ENCODE assay signal across 19 cellular contexts in the genomic region with DNA sequence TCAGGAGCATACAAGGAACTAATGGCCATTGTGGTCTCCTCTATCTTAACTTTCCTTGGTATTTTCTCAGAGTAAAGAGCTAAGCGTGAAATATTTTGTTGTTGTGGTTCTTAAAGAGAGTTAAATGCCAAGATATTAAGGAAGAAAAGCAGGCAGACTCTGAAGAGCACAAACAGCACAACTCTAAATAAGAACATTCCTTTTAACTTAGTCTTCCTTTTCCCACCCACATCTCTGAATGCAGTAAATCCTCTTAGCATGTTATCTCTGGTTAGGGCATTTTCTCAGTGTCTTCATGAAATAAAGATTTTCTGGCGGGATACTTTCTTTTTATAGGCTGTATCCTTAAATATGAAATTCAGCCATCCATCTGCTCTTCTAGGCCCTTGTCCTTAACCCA. TPM values are rescaled to one million over a fixed set of nuclear protein-coding genes. Genes with fewer than 3 reads are reported as not detected.
DNase-seq lines count a peak whose midpoint lies in the region; ATAC-seq, FAIRE-seq and TF ChIP-seq lines count a peak whose summit lies in the region.
"Had no signal": no experiment of that assay in that cellular context is flagged by ENCODE, and none has a peak within 500 bp of the region (broad histone marks: within the 10 kb centered on the region; RNA-seq: fewer than 3 reads in every experiment).

No MANE protein-coding gene starts in this region.

- H3K27me3 ChIP-seq in A673 (replicated peaks; ENCODE audit: insufficient read depth, low read depth, low read length, poor library complexity) = no peaks in the 10 kb centered on the region
- no peaks in the 10 kb centered on the region for H3K27me3 ChIP-seq in astrocyte (ENCODE audit: insufficient read depth, low read length)
- H3K27me3 ChIP-seq: adrenal gland, MG63, tibial artery had no signal

- H3K27ac Mint-ChIP-seq in astrocyte (ENCODE audit: unreplicated experiment) = peak overlapping the region; percentile 83

- no peaks in the 10 kb centered on the region for H4K20me1 ChIP-seq in astrocyte (ENCODE audit: insufficient read depth, low read length)

- no peak for TF ChIP-seq CTCF in A673 (conservative IDR thresholded peaks at IDR 0.05; ENCODE audit: low read depth, low read length)
- TF ChIP-seq CTCF in astrocyte (IDR thresholded peaks at IDR 0.05; ENCODE audit: insufficient read depth, low read depth, low read length) = no peak

- CTCF ChIA-PET in A673 (lab: Charles Lee) = no interaction called here

- H3K4me3 ChIP-seq in A673 (ENCODE audit: low read depth, low read length, poor library complexity, severe bottlenecking) (no peak overlapping the region), astrocyte (ENCODE audit: insufficient read depth, low read depth, low read length) (no peak overlapping the region)
- H3K4me3 ChIP-seq: adrenal gland, MG63, tibial artery had no signal

- H3K27me3 Mint-ChIP-seq in astrocyte (ENCODE audit: low read depth, unreplicated experiment) = no peaks in the 10 kb centered on the region
- H3K27me3 Mint-ChIP-seq: naive thymus-derived CD8-positive, alpha-beta T cell had no signal

- H3K4me3 Mint-ChIP-seq in astrocyte (ENCODE audit: unreplicated experiment) = peak overlapping the region; percentile 76
- H3K4me3 Mint-ChIP-seq: naive thymus-derived CD8-positive, alpha-beta T cell had no signal

- BruUV-seq in A673 (replicated peaks; lab: Mats Ljungman, UMichigan) = no TSS peak

- no peak overlapping the region for H3K27ac ChIP-seq in A673 (ENCODE audit: low read depth, low read length, poor library complexity, severe bottlenecking)
- no peak overlapping the region for H3K27ac ChIP-seq in astrocyte (ENCODE audit: low read depth, low read length)
- H3K27ac ChIP-seq: adrenal gland, tibial artery had no signal

- H3K9me3 Mint-ChIP-seq in astrocyte (ENCODE audit: unreplicated experiment) = no peaks in the 10 kb centered on the region
- H3K9me3 Mint-ChIP-seq: activated T-cell treated with anti-CD3 and anti-CD28 coated beads, Interleukin-2, amount 50 U/mL, for 4 hours; naive thymus-derived CD8-positive, alpha-beta T cell had no signal

- no peak for ATAC-seq in GM21528 (IDR thresholded peaks at IDR 0.05; ENCODE audit: low FRiP score, unreplicated experiment)
- ATAC-seq in GM19395 (IDR thresholded peaks at IDR 0.05; ENCODE audit: unreplicated experiment) = no peak
- ATAC-seq: activated T-cell treated with anti-CD3 and anti-CD28 coated beads, Interleukin-2, amount 50 U/mL, for 4 hours; naive thymus-derived CD8-positive, alpha-beta T cell; Panc1 had no signal

- no peak overlapping the region for H2AFZ ChIP-seq in astrocyte (ENCODE audit: low read depth, low read length)

- H3K79me2 ChIP-seq in astrocyte (ENCODE audit: insufficient read depth, low read length) = no peaks in the 10 kb centered on the region

- H3K36me3 Mint-ChIP-seq in astrocyte (ENCODE audit: low read depth, unreplicated experiment) = peaks cover 6% of the 10 kb centered on the region
- H3K36me3 Mint-ChIP-seq: naive thymus-derived CD8-positive, alpha-beta T cell had no signal

- peaks cover 5% of the 10 kb centered on the region for H3K4me1 ChIP-seq in A673 (ENCODE audit: insufficient read depth, low read length, poor library complexity, severe bottlenecking)
- peaks cover 3% of the 10 kb centered on the region for H3K4me1 ChIP-seq in astrocyte (ENCODE audit: insufficient read depth, low read length)
- H3K4me1 ChIP-seq: tibial artery had no signal

- no peak overlapping the region for H3K4me2 ChIP-seq in astrocyte (ENCODE audit: low read length)

- peak; percentile 20 for FAIRE-seq in astrocyte (lab: Jason Lieb, UNC)

- POLR2A ChIA-PET in A673 (lab: Charles Lee; ENCODE audit: low non-redundant PET) = no interaction called here

- peaks cover 23% of the 10 kb centered on the region for H3K4me1 Mint-ChIP-seq in astrocyte (ENCODE audit: low read depth, unreplicated experiment)

- DNase-seq in A673 (ENCODE audit: low spot score) (peak; percentile 14), HCEC 1CT (peak; percentile 74), astrocyte (ENCODE audit: low read depth) (peak; percentile 59), foreskin melanocyte (peak; percentile 38), NK-92 (lab: John Stamatoyannopoulos, UW; ENCODE audit: unreplicated experiment) (no peak)
- DNase-seq in central memory CD4-positive, alpha-beta T cell = no peak
- DNase-seq: activated CD4-positive, alpha-beta T cell treated with anti-CD3 and anti-CD28 coated beads for 1 hour; activated T-cell treated with anti-CD3 and anti-CD28 coated beads, Interleukin-2, amount 50 U/mL, for 4 hours; adrenal gland; MG63; naive thymus-derived CD8-positive, alpha-beta T cell; NCI-H69; stimulated activated CD4-positive, alpha-beta T cell treated with anti-CD3 and anti-CD28 coated beads, Interleukin-1b, Interleukin-23, amount 100 ng/mL, for 48 hours; tibial artery had no signal

- H3K9ac ChIP-seq in astrocyte (ENCODE audit: low read length) = no peak overlapping the region

- intact Hi-C loops in A673 (cut with micrococcal nuclease; ENCODE audit: unreplicated experiment) = no loop called here

- H3K9me3 ChIP-seq in A673 (ENCODE audit: low read depth, low read length, poor library complexity, severe bottlenecking) (no peaks in the 10 kb centered on the region), astrocyte (ENCODE audit: insufficient read depth, low read depth, low read length) (no peaks in the 10 kb centered on the region)
- H3K9me3 ChIP-seq: adrenal gland, tibial artery had no signal

- H3K36me3 ChIP-seq in A673 (ENCODE audit: insufficient read depth, low read length, poor library complexity, severe bottlenecking) (no peaks in the 10 kb centered on the region), astrocyte (ENCODE audit: insufficient read depth, low read length) (no peaks in the 10 kb centered on the region)
- H3K36me3 ChIP-seq: adrenal gland, MG63, tibial artery had no signal

RNA-seq across cellular contexts. Expression of gene GPR87, which starts 1.5 kb away (rescaled TPM):
- total RNA-seq in A673 (2021) = not detected in 2 replicates
- 12.1 and 15.5 TPM in 2 replicates for total RNA-seq in astrocyte
- total RNA-seq: adrenal gland; liver; naive thymus-derived CD8-positive, alpha-beta T cell had no signal

RNA-seq across cellular contexts. Expression of gene P2RY13, which starts 14.2 kb away (rescaled TPM):
- not detected in 2 replicates for total RNA-seq in A673 (2021)
- total RNA-seq in astrocyte = not detected in 2 replicates
- total RNA-seq: activated T-cell treated with anti-CD3 and anti-CD28 coated beads, Interleukin-2, amount 50 U/mL, for 4 hours; naive thymus-derived CD8-positive, alpha-beta T cell; T-helper 1 cell treated with Interleukin-12 subunit alpha and Interleukin-12 subunit beta and Interleukin-4 antibody, amounts not matched to agents 30 ng/mL and 1 ng/mL, for 36 hours had no signal

RNA-seq across cellular contexts. Expression of gene P2RY14, which starts 36.8 kb away (rescaled TPM):
- not detected in 2 replicates for total RNA-seq in A673 (2021)
- total RNA-seq in astrocyte = 0.11 TPM in 1 of 2 replicates, not detected in the other

Comparison
In these comparisons a context has a peak if more than half of its experiments do, and no peak if none do; other contexts are left out.
1. DNase-seq: peak in A673 (single experiment), HCEC 1CT (single experiment), astrocyte (single experiment) and foreskin melanocyte (single experiment); none in NK-92 (single experiment) and central memory CD4-positive, alpha-beta T cell (single experiment).
2. RNA of gene GPR87, which starts 1.5 kb away (total RNA-seq): 12.1 to 15.5 TPM in astrocyte; not detected in A673; every median in the first group is over 10 times any median in the second.